ENCODE assay signal across 24 cellular contexts in genomic region chr11:34169664-34170063, GRCh38.
DNase-seq lines count a peak whose midpoint lies in the region; ATAC-seq and TF ChIP-seq lines count a peak whose summit lies in the region.
"Had no signal": no experiment of that assay in that cellular context is flagged by ENCODE, and none has a peak within 500 bp of the region (broad histone marks: within the 10 kb centered on the region; RNA-seq: fewer than 3 reads in every experiment).

No MANE protein-coding gene starts in this region.

- H3K27me3 Mint-ChIP-seq in MCF 10A (ENCODE audit: insufficient read depth, unreplicated experiment) = no peaks in the 10 kb centered on the region
- H3K27me3 Mint-ChIP-seq: CD4-positive, alpha-beta memory T cell had no signal

- no peak overlapping the region for H3K27ac Mint-ChIP-seq in MCF 10A (ENCODE audit: low read depth, unreplicated experiment)

- BruUV-seq in MCF 10A (replicated peaks; lab: Mats Ljungman, UMichigan) = no TSS peak

- in situ Hi-C loops in gastrocnemius medialis (cut with MboI; ENCODE audit: low sequenced_read_pairs in 4 of 4) = loop anchor here in 2 of 4 donors (25.0 kb wide), 1 partner anchor 318 kb away; no protein-coding TSS in a partner anchor

- TF ChIP-seq POLR2A in gastrocnemius medialis (IDR thresholded peaks at IDR 0.05) = no peak

- H3K4me1 ChIP-seq in gastrocnemius medialis = peaks cover 3 to 9% of the 10 kb centered on the region in 2 donors

- CTCF ChIA-PET in MCF 10A (lab: Yijun Ruan, JAX) = interaction anchor here (0.6 to 1.0 kb wide), 5 partner anchors 19 to 361 kb away, joined by 3 to 4 read pairs (median 3); partner anchors contain the start of gene ELF5

- DNase-seq in NCI-H82 (lab: John Stamatoyannopoulos, UW) (peak; percentile 76), WERI-Rb-1 (peak; percentile 92), left kidney (ENCODE audit: low read depth, low spot score) (peak; percentile 32), gastrocnemius medialis (no peak), MCF 10A (ENCODE audit: unreplicated experiment) (no peak), Ammon's horn (ENCODE audit: low spot score) (no peak)
- DNase-seq: Caco-2; CD4-positive, alpha-beta memory T cell; DMS153; H7; KBM-7; NCI-H1092; NCI-H1436; NCI-H187 treated with DMSO at 0.1 percent for 48 hours; NCI-H2107; NCI-H69; NK-92 treated with Interleukin-12 subunit alpha and Interleukin-12 subunit beta, amount 100 ng/mL, for 24 hours; Peyer's patch had no signal

- no peaks in the 10 kb centered on the region for H3K9me3 Mint-ChIP-seq in MCF 10A (ENCODE audit: unreplicated experiment)
- H3K9me3 Mint-ChIP-seq: CD4-positive, alpha-beta memory T cell had no signal

- POLR2A ChIA-PET in MCF 10A (lab: Yijun Ruan, JAX) = no interaction called here

- H3K4me3 ChIP-seq in WERI-Rb-1 (ENCODE audit: low read depth, low read length) (no peak overlapping the region), gastrocnemius medialis (no peak overlapping the region)
- H3K4me3 ChIP-seq: A549, BLaER1, Peyer's patch had no signal

- H3K4me1 Mint-ChIP-seq in MCF 10A (ENCODE audit: insufficient read depth, unreplicated experiment) = peaks cover 3% of the 10 kb centered on the region

- H3K27me3 ChIP-seq in WERI-Rb-1 (ENCODE audit: insufficient read depth, low read depth, severe bottlenecking) (no peaks in the 10 kb centered on the region), gastrocnemius medialis (no peaks in the 10 kb centered on the region)
- H3K27me3 ChIP-seq: BLaER1, Peyer's patch had no signal

- H3K9me3 ChIP-seq in WERI-Rb-1 (ENCODE audit: severe bottlenecking) = no peaks in the 10 kb centered on the region
- H3K9me3 ChIP-seq in gastrocnemius medialis = no peaks in the 10 kb centered on the region
- H3K9me3 ChIP-seq: A549, BLaER1, Caco-2, Peyer's patch had no signal

- peaks cover 7% of the 10 kb centered on the region for H3K36me3 Mint-ChIP-seq in MCF 10A (ENCODE audit: insufficient read depth, unreplicated experiment)
- H3K36me3 Mint-ChIP-seq: CD4-positive, alpha-beta memory T cell had no signal

- H3K27ac ChIP-seq in WERI-Rb-1 (peak overlapping the region; percentile 85), gastrocnemius medialis (peak overlapping the region in 3 of 4 donors; percentile 59 to 67 (median 61))
- H3K27ac ChIP-seq: A549, BLaER1, HL-60, Peyer's patch had no signal

- intact Hi-C loops in gastrocnemius medialis (cut with DNase I; ENCODE audit: low total_unique reads) = loop anchor here (5.0 kb wide), 1 partner anchor 323 kb away; no protein-coding TSS in a partner anchor
- intact Hi-C loops in MCF 10A (cut with micrococcal nuclease) = loop anchor here (5.0 kb wide), 1 partner anchor 323 kb away; no protein-coding TSS in a partner anchor

- peaks cover 53% of the 10 kb centered on the region for H3K36me3 ChIP-seq in WERI-Rb-1
- H3K36me3 ChIP-seq in gastrocnemius medialis = no peaks in the 10 kb centered on the region
- H3K36me3 ChIP-seq: BLaER1 had no signal

- H3K4me3 Mint-ChIP-seq in MCF 10A (ENCODE audit: unreplicated experiment) = no peak overlapping the region
- H3K4me3 Mint-ChIP-seq: CD4-positive, alpha-beta memory T cell had no signal

- no peak for TF ChIP-seq CTCF in WERI-Rb-1 (IDR thresholded peaks at IDR 0.05; ENCODE audit: low read depth, low read length)
- TF ChIP-seq CTCF in gastrocnemius medialis (IDR thresholded peaks at IDR 0.05 in 4 of 5, conservative IDR thresholded peaks at IDR 0.05 in 1 of 5) = no peak
- no peak for TF ChIP-seq CTCF in MCF 10A (IDR thresholded peaks at IDR 0.05; ENCODE audit: unreplicated experiment)

- no peak for ATAC-seq in gastrocnemius medialis
- ATAC-seq in GM21515 (IDR thresholded peaks at IDR 0.05; ENCODE audit: unreplicated experiment) = no peak
- ATAC-seq: A549, HepG2, SK-N-SH treated with all-trans-retinoic acid at 6 μM for 48 hours had no signal

Comparison
In these comparisons a context has a peak if more than half of its experiments do, and no peak if none do; other contexts are left out.
1. DNase-seq: peak in NCI-H82 (single experiment), WERI-Rb-1 (single experiment) and left kidney (single experiment); none in gastrocnemius medialis (0 of 2), MCF 10A (single experiment) and Ammon's horn (single experiment).